8 cellular contexts compared by ENCODE assay signal in the genomic region with DNA sequence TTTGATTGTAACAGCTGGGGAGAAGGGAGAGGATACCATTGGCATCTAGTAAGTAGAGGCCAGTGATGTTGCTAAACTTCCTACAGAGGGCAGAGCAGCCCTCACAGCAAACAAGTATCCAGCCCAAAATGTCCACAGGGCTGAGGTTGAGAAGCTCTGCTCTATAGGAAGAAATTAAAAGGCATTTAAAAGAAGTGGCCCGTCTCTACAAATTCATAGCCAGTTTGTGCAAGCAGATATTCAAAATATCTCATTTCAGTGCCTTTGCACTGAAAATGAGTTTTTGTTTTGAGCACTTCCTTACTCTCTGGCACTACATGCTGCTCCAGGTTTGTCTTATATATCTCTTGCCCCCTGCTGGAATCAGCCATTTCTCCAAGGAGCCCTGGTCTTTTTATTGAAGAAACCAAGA.
DNase-seq lines count a peak whose midpoint lies in the region; ATAC-seq and TF ChIP-seq lines count a peak whose summit lies in the region.

No MANE protein-coding gene starts in this region.

- in situ Hi-C loops in GM23248 (cut with MboI): no loop called here

- H3K9ac ChIP-seq in GM23248: no peak overlapping the region

- no peaks in the 10 kb centered on the region for H3K36me3 Mint-ChIP-seq in activated T-helper 1 cell treated with anti-CD3 and anti-CD28 coated beads, Interleukin-12 subunit alpha, Interleukin-12 subunit beta, Interleukin-2, Interleukin-4 antibody, amounts not matched to agents 30 ng/mL and 10 ng/mL and 1 ng/mL, durations not matched to agents 14 hours and 24 hours and 36 hours (ENCODE audit: low read depth)

- no peaks in the 10 kb centered on the region for H4K20me1 ChIP-seq in GM23248 (ENCODE audit: insufficient read depth)

- H3K9me3 ChIP-seq in GM23248 (ENCODE audit: low read depth) (no peaks in the 10 kb centered on the region), ectodermal cell (ENCODE audit: control insufficient read depth, low read length) (no peaks in the 10 kb centered on the region), stomach (no peaks in the 10 kb centered on the region)

- H3K27me3 Mint-ChIP-seq in activated T-helper 1 cell treated with anti-CD3 and anti-CD28 coated beads, Interleukin-12 subunit alpha, Interleukin-12 subunit beta, Interleukin-2, Interleukin-4 antibody, amounts not matched to agents 30 ng/mL and 10 ng/mL and 1 ng/mL, durations not matched to agents 14 hours and 24 hours and 36 hours (ENCODE audit: insufficient read depth): no peaks in the 10 kb centered on the region

- no peaks in the 10 kb centered on the region for H3K9me3 Mint-ChIP-seq in activated T-helper 1 cell treated with anti-CD3 and anti-CD28 coated beads, Interleukin-12 subunit alpha, Interleukin-12 subunit beta, Interleukin-2, Interleukin-4 antibody, amounts not matched to agents 30 ng/mL and 10 ng/mL and 1 ng/mL, durations not matched to agents 14 hours and 24 hours and 36 hours

- H3K27me3 ChIP-seq in GM23248 (replicated peaks; ENCODE audit: insufficient read depth) (no peaks in the 10 kb centered on the region), ectodermal cell (ENCODE audit: control insufficient read depth, insufficient read depth, low read length, poor library complexity, severe bottlenecking) (no peaks in the 10 kb centered on the region), stomach (no peaks in the 10 kb centered on the region)

- intact Hi-C loops in stomach (cut with DNase I; ENCODE audit: low total_unique reads): no loop called here
- intact Hi-C loops in activated T-helper 1 cell treated with anti-CD3 and anti-CD28 coated beads, Interleukin-12 subunit alpha, Interleukin-12 subunit beta, Interleukin-2, Interleukin-4 antibody, amounts not matched to agents 30 ng/mL and 10 ng/mL and 1 ng/mL, durations not matched to agents 14 hours and 24 hours and 36 hours (cut with micrococcal nuclease): no loop called here

- H3K4me3 ChIP-seq in AG09309 (ENCODE audit: control insufficient read depth, low read depth, low read length) (no peak overlapping the region), GM23248 (no peak overlapping the region), ectodermal cell (ENCODE audit: insufficient read depth, low read depth, low read length) (no peak overlapping the region), stomach (no peak overlapping the region)

- no peaks in the 10 kb centered on the region for H3K79me2 ChIP-seq in GM23248 (ENCODE audit: insufficient read depth)

- no peak overlapping the region for H3K4me3 Mint-ChIP-seq in activated T-helper 1 cell treated with anti-CD3 and anti-CD28 coated beads, Interleukin-12 subunit alpha, Interleukin-12 subunit beta, Interleukin-2, Interleukin-4 antibody, amounts not matched to agents 30 ng/mL and 10 ng/mL and 1 ng/mL, durations not matched to agents 14 hours and 24 hours and 36 hours

- WGBS in GM23248 (ENCODE audit: low coverage in 1 of 2, low lambda C conversion rate in 2 of 2, missing lambda C conversion rate in 2 of 2), 2 experiments: 12 to 25% methylated on average over 1 of the region's 1 CpG
- WGBS in ectodermal cell, 2 experiments: 21 to 29% methylated on average over 1 of the region's 1 CpG
- WGBS in stomach, 5 donors: 43 to 60% (median 54%) methylated on average over 1 of the region's 1 CpG

- no peak overlapping the region for H3K4me2 ChIP-seq in GM23248 (ENCODE audit: unreplicated experiment)

- peak overlapping the region; percentile 36; the same call in 1 of the 2 replicates for H2AFZ ChIP-seq in GM23248

- H3F3A ChIP-seq in GM23248 (ENCODE audit: insufficient read depth): no peaks in the 10 kb centered on the region

- DNase-seq in AG09309 (ENCODE audit: low read depth) (peak; percentile 52), GM23248 (peak; percentile 81), NCI-H524 treated with DMSO at 0.1 percent for 48 hours (lab: John Stamatoyannopoulos, UW) (peak; percentile 2), myocyte (ENCODE audit: low read depth) (peak; percentile 81), stomach (no peak)
- DNase-seq in activated T-helper 1 cell treated with anti-CD3 and anti-CD28 coated beads, Interleukin-12 subunit alpha, Interleukin-12 subunit beta, Interleukin-2, Interleukin-4 antibody, amounts not matched to agents 30 ng/mL and 10 ng/mL and 1 ng/mL, durations not matched to agents 14 hours and 24 hours and 36 hours (ENCODE audit: low spot score): no peak

- ATAC-seq in GM19463 (IDR thresholded peaks at IDR 0.05; ENCODE audit: unreplicated experiment): no peak

- TF ChIP-seq CTCF in AG09309 (IDR thresholded peaks at IDR 0.05; ENCODE audit: control insufficient read depth, insufficient read depth, low read depth, low read length, missing control alignments) (peak; percentile 76), stomach (IDR thresholded peaks at IDR 0.05) (peak in 1 of 7 experiments; percentile 20)

- H3K4me1 ChIP-seq in GM23248 (ENCODE audit: insufficient read depth): no peaks in the 10 kb centered on the region
- peaks cover 30% of the 10 kb centered on the region for H3K4me1 ChIP-seq in ectodermal cell (ENCODE audit: control insufficient read depth, insufficient read depth, low read length)
- H3K4me1 ChIP-seq in stomach: no peaks in the 10 kb centered on the region

- H3K27ac Mint-ChIP-seq in activated T-helper 1 cell treated with anti-CD3 and anti-CD28 coated beads, Interleukin-12 subunit alpha, Interleukin-12 subunit beta, Interleukin-2, Interleukin-4 antibody, amounts not matched to agents 30 ng/mL and 10 ng/mL and 1 ng/mL, durations not matched to agents 14 hours and 24 hours and 36 hours: no peak overlapping the region

- TF ChIP-seq POLR2A in stomach (IDR thresholded peaks at IDR 0.05): no peak

- no peak for TF ChIP-seq EP300 in stomach (IDR thresholded peaks at IDR 0.05)

- no peaks in the 10 kb centered on the region for H3K9me2 ChIP-seq in GM23248 (ENCODE audit: insufficient read depth)

- no peaks in the 10 kb centered on the region for H3K4me1 Mint-ChIP-seq in activated T-helper 1 cell treated with anti-CD3 and anti-CD28 coated beads, Interleukin-12 subunit alpha, Interleukin-12 subunit beta, Interleukin-2, Interleukin-4 antibody, amounts not matched to agents 30 ng/mL and 10 ng/mL and 1 ng/mL, durations not matched to agents 14 hours and 24 hours and 36 hours (ENCODE audit: low read depth)

- H3K27ac ChIP-seq in GM23248 (no peak overlapping the region), ectodermal cell (ENCODE audit: insufficient read depth, low read depth, low read length, poor library complexity, severe bottlenecking) (peak overlapping the region; percentile 66), stomach (no peak overlapping the region)

- H3K36me3 ChIP-seq in GM23248 (ENCODE audit: low read depth) (no peaks in the 10 kb centered on the region), ectodermal cell (ENCODE audit: control insufficient read depth, insufficient read depth, low read length) (no peaks in the 10 kb centered on the region), stomach (no peaks in the 10 kb centered on the region)

Comparison
In these comparisons a context has a peak if more than half of its experiments do, and no peak if none do; other contexts are left out.
1. DNase-seq: peak in AG09309 (single experiment), GM23248 (single experiment), NCI-H524 treated with DMSO at 0.1 percent for 48 hours (single experiment) and myocyte (single experiment); none in stomach (single experiment) and activated T-helper 1 cell treated with anti-CD3 and anti-CD28 coated beads, Interleukin-12 subunit alpha, Interleukin-12 subunit beta, Interleukin-2, Interleukin-4 antibody, amounts not matched to agents 30 ng/mL and 10 ng/mL and 1 ng/mL, durations not matched to agents 14 hours and 24 hours and 36 hours (single experiment).